11 cellular contexts compared by ENCODE assay signal in genomic region chr1:110243146-110243545, GRCh38.
A peak's percentile ranks its signal among the peaks of the same experiment; 100 is the strongest.
DNase-seq lines count a peak whose midpoint lies in the region; ATAC-seq and TF ChIP-seq lines count a peak whose summit lies in the region.
"Had no signal": no experiment of that assay in that cellular context is flagged by ENCODE, and none has a peak within 500 bp of the region (broad histone marks: within the 10 kb centered on the region; RNA-seq: fewer than 3 reads in every experiment).

No MANE protein-coding gene starts in this region.

- H3K9ac ChIP-seq in iPS-15b (ENCODE audit: low read depth, low read length): peak overlapping the region; percentile 30

- peak overlapping the region; percentile 65 for H3K27ac ChIP-seq in DOHH2 (ENCODE audit: low read depth, low read length)
- H3K27ac ChIP-seq: heart left ventricle had no signal

- H4K20me1 ChIP-seq in DOHH2 (ENCODE audit: control insufficient read depth, insufficient read depth, low read depth, low read length): no peaks in the 10 kb centered on the region

- DNase-seq in NCI-H69 (lab: John Stamatoyannopoulos, UW) (peak; percentile 70), T-helper 2 cell (no peak), SIG-M5 treated with dmso at 0.1 percent for 504 hours (lab: John Stamatoyannopoulos, UW; ENCODE audit: unreplicated experiment) (no peak), Ammon's horn (ENCODE audit: low spot score) (no peak)
- DNase-seq: CD4-positive, CD25-positive, alpha-beta regulatory T cell; heart left ventricle had no signal

- peak overlapping the region; percentile 65 for H3K4me2 ChIP-seq in DOHH2 (ENCODE audit: low read length)

- peaks cover 46% of the 10 kb centered on the region for H3K4me1 ChIP-seq in DOHH2 (ENCODE audit: control insufficient read depth, low read length)
- peaks cover 20% of the 10 kb centered on the region for H3K4me1 ChIP-seq in iPS-15b (ENCODE audit: control insufficient read depth, insufficient read depth, low read length)

- TF ChIP-seq CTCF in DOHH2 (IDR thresholded peaks at IDR 0.05; ENCODE audit: low read depth, low read length, poor library complexity, severe bottlenecking): no peak

- no peaks in the 10 kb centered on the region for H3K79me2 ChIP-seq in DOHH2 (ENCODE audit: control insufficient read depth, low read length)

- H3K27me3 ChIP-seq in DOHH2 (ENCODE audit: control insufficient read depth, low read length) (no peaks in the 10 kb centered on the region), iPS-15b (ENCODE audit: control insufficient read depth, insufficient read depth, low read length) (peaks cover 9% of the 10 kb centered on the region)
- H3K27me3 ChIP-seq: breast epithelium, heart left ventricle had no signal

- ATAC-seq in GM21619 (IDR thresholded peaks at IDR 0.05; ENCODE audit: unreplicated experiment) (peak; percentile 28), HG03025 (IDR thresholded peaks at IDR 0.05; ENCODE audit: low FRiP score, unreplicated experiment) (no peak)
- ATAC-seq: heart left ventricle had no signal

- H3K9me2 ChIP-seq in DOHH2 (replicated peaks; ENCODE audit: control insufficient read depth, low read length): no peaks in the 10 kb centered on the region

- H3F3A ChIP-seq in DOHH2 (ENCODE audit: control insufficient read depth, insufficient read depth): peaks cover 11% of the 10 kb centered on the region; the same call in 1 of the 2 replicates

- H3K9me3 ChIP-seq in DOHH2 (ENCODE audit: control insufficient read depth, insufficient read depth, low read length): no peaks in the 10 kb centered on the region
- H3K9me3 ChIP-seq in iPS-15b (ENCODE audit: control insufficient read depth, insufficient read depth, low read length): no peaks in the 10 kb centered on the region
- H3K9me3 ChIP-seq: breast epithelium, heart left ventricle had no signal

- H3K36me3 ChIP-seq in DOHH2 (ENCODE audit: control insufficient read depth, low read length) (no peaks in the 10 kb centered on the region), iPS-15b (ENCODE audit: control insufficient read depth, insufficient read depth, low read length) (no peaks in the 10 kb centered on the region)
- H3K36me3 ChIP-seq: breast epithelium, heart left ventricle had no signal

- H3K4me3 ChIP-seq in DOHH2 (ENCODE audit: low read length): peak overlapping the region; percentile 55
- no peak overlapping the region for H3K4me3 ChIP-seq in iPS-15b (ENCODE audit: low read depth, low read length)
- H3K4me3 ChIP-seq: breast epithelium, heart left ventricle had no signal
